In the genomic region with DNA sequence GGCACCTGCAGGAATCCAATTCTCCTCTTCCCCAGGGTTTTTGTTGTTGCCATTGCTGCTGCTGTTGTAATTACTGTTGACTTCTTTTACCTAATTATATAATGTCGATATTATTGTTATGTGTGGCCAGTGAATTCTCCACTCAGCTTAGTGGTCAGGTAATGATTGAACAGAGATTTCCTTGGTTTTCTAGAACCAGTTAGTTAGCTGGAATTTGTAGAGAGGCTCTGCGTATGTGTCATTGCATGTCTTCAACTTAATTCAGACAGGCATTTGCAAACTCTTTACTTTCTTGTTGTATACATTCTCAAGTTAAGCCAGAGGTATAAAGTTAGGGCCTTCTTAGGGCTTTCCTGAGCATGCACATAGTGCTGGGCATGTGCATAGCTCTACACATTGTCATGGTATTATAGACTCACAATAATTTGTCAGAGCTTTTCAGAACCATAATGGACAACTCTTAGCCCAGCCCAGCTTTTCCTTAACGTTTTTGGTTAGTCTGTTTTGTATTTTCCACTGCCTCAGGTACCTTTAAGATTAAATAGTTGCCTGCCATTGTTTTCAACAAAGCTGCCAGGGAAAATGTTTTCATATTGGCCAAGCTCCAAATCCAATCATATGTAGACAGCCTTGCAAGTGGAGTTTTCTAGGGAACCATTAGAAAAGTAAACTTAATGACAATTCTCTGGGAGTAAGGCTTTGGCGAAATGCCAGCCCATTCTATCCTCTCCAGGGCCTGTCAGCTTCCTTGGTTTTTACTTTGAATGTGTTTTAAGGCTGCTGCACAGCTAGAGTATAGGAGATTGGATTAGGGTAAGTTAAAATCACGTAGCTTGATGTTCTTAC, we compare ENCODE assay signal across 1 cellular context.
TF ChIP-seq lines count a peak whose summit lies in the region.

No MANE protein-coding gene starts in this region.

TF ChIP-seq in GM23338, 12 proteins besides CTCF, POLR2A, EP300 and RAD21 (continued from another document):
- TF ChIP-seq, protein P1, sequence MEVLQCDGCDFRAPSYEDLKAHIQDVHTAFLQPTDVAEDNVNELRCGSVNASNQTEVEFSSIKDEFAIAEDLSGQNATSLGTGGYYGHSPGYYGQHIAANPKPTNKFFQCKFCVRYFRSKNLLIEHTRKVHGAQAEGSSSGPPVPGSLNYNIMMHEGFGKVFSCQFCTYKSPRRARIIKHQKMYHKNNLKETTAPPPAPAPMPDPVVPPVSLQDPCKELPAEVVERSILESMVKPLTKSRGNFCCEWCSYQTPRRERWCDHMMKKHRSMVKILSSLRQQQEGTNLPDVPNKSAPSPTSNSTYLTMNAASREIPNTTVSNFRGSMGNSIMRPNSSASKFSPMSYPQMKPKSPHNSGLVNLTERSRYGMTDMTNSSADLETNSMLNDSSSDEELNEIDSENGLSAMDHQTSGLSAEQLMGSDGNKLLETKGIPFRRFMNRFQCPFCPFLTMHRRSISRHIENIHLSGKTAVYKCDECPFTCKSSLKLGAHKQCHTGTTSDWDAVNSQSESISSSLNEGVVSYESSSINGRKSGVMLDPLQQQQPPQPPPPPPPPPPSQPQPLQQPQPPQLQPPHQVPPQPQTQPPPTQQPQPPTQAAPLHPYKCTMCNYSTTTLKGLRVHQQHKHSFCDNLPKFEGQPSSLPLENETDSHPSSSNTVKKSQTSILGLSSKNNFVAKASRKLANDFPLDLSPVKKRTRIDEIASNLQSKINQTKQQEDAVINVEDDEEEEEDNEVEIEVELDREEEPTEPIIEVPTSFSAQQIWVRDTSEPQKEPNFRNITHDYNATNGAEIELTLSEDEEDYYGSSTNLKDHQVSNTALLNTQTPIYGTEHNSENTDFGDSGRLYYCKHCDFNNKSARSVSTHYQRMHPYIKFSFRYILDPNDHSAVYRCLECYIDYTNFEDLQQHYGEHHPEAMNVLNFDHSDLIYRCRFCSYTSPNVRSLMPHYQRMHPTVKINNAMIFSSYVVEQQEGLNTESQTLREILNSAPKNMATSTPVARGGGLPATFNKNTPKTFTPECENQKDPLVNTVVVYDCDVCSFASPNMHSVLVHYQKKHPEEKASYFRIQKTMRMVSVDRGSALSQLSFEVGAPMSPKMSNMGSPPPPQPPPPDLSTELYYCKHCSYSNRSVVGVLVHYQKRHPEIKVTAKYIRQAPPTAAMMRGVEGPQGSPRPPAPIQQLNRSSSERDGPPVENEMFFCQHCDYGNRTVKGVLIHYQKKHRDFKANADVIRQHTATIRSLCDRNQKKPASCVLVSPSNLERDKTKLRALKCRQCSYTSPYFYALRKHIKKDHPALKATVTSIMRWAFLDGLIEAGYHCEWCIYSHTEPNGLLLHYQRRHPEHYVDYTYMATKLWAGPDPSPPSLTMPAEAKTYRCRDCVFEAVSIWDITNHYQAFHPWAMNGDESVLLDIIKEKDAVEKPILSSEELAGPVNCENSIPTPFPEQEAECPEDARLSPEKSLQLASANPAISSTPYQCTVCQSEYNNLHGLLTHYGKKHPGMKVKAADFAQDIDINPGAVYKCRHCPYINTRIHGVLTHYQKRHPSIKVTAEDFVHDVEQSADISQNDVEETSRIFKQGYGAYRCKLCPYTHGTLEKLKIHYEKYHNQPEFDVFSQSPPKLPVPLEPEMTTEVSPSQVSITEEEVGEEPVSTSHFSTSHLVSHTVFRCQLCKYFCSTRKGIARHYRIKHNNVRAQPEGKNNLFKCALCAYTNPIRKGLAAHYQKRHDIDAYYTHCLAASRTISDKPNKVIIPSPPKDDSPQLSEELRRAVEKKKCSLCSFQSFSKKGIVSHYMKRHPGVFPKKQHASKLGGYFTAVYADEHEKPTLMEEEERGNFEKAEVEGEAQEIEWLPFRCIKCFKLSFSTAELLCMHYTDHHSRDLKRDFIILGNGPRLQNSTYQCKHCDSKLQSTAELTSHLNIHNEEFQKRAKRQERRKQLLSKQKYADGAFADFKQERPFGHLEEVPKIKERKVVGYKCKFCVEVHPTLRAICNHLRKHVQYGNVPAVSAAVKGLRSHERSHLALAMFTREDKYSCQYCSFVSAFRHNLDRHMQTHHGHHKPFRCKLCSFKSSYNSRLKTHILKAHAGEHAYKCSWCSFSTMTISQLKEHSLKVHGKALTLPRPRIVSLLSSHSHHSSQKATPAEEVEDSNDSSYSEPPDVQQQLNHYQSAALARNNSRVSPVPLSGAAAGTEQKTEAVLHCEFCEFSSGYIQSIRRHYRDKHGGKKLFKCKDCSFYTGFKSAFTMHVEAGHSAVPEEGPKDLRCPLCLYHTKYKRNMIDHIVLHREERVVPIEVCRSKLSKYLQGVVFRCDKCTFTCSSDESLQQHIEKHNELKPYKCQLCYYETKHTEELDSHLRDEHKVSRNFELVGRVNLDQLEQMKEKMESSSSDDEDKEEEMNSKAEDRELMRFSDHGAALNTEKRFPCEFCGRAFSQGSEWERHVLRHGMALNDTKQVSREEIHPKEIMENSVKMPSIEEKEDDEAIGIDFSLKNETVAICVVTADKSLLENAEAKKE (CRISPR knock-in tag; IDR thresholded peaks at IDR 0.05): no peak
- no peak for TF ChIP-seq EZH2phosphoT487 (IDR thresholded peaks at IDR 0.05; ENCODE audit: unreplicated experiment)
- no peak for TF ChIP-seq ZNF331 (CRISPR knock-in tag; IDR thresholded peaks at IDR 0.05; ENCODE audit: low read depth)
- TF ChIP-seq ZNF114 (CRISPR knock-in tag; IDR thresholded peaks at IDR 0.05): no peak
